ENCODE assay signal across 10 cellular contexts in the genomic region with DNA sequence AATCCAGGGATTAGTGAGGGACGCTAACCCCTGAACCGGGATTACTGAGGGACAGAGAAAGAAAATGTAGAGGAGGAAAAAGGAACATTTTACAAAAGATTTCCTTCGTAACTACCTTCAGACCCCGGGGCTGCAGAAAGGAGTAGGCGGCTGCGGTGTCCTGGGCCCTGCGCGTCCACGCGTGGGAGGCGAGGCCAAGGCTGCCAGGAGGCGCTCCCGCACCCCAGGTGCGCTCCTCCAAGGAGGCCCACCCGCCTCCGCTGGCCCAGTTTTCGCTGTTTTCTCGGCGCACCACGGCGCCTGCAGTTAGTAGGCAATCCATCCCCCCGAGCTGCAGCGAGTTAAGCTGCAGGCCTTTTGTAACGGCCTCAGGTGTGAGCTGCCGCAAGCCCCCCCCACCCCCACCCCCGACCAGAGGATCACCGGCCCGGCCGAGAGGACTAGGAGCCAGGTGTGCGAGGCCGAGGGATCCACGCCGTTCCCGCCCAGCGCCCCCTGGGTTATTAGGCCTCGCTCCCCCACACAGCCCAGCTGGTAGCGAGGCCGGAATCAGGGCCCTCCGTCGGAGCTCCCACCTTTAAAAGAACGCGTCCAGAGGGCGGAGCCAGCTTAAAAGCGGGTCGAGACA.
DNase-seq lines count a peak whose midpoint lies in the region; TF ChIP-seq lines count a peak whose summit lies in the region.
"Had no signal": no experiment of that assay in that cellular context is flagged by ENCODE, and none has a peak within 500 bp of the region (broad histone marks: within the 10 kb centered on the region; RNA-seq: fewer than 3 reads in every experiment).

No MANE protein-coding gene starts in this region.

- no peaks in the 10 kb centered on the region for H3K9me2 ChIP-seq in hepatocyte (replicated peaks; ENCODE audit: insufficient read depth)

- CTCF ChIA-PET in activated CD4-positive, alpha-beta memory T cell treated with anti-CD3 and anti-CD28 coated beads for 36 hours (lab: Charles Lee): interaction anchor here (1.2 kb wide), 1 partner anchor 877 kb away, joined by 3 read pairs; no protein-coding TSS in a partner anchor

- peaks cover 6% of the 10 kb centered on the region for H3K27me3 Mint-ChIP-seq in activated CD4-positive, alpha-beta memory T cell treated with anti-CD3 and anti-CD28 coated beads for 36 hours

- no peak overlapping the region for H2AFZ ChIP-seq in hepatocyte

- DNase-seq in activated CD4-positive, alpha-beta memory T cell treated with anti-CD3 and anti-CD28 coated beads for 36 hours: peak; percentile 60
- DNase-seq in hepatocyte (ENCODE audit: low spot score) (no peak), DMS53 (lab: John Stamatoyannopoulos, UW) (no peak), D341Med (ENCODE audit: low spot score) (no peak), mucosa of gallbladder (ENCODE audit: low spot score) (no peak), ACHN (no peak)
- peak; percentile 23 for DNase-seq in stimulated activated CD4-positive, alpha-beta T cell treated with anti-CD3 and anti-CD28 coated beads, Interleukin-4, amount 100 ng/mL, for 1 hour
- DNase-seq: NCI-H510A, small intestine had no signal

- no peaks in the 10 kb centered on the region for H4K20me1 ChIP-seq in hepatocyte (ENCODE audit: insufficient read depth, poor library complexity, severe bottlenecking)

- intact Hi-C loops in activated CD4-positive, alpha-beta memory T cell treated with anti-CD3 and anti-CD28 coated beads for 36 hours (cut with micrococcal nuclease): loop anchor here (1.0 to 10.0 kb wide), 10 partner anchors 28 to 1070 kb away; no protein-coding TSS in a partner anchor

- no peaks in the 10 kb centered on the region for H3K36me3 Mint-ChIP-seq in activated CD4-positive, alpha-beta memory T cell treated with anti-CD3 and anti-CD28 coated beads for 36 hours

- in situ Hi-C loops in ACHN (cut with HindIII; ENCODE audit: low pct_ligation_motif_present, low pct_unique_long_range_greater_than_20kb, low sequenced_read_pairs): no loop called here

- H3K4me1 Mint-ChIP-seq in activated CD4-positive, alpha-beta memory T cell treated with anti-CD3 and anti-CD28 coated beads for 36 hours (ENCODE audit: low read depth): peaks cover 64% of the 10 kb centered on the region

- H3K27ac ChIP-seq in HUES48 (ENCODE audit: low read depth, low read length): no peak overlapping the region
- no peak overlapping the region for H3K27ac ChIP-seq in hepatocyte

- H3K36me3 ChIP-seq in HUES48 (ENCODE audit: control insufficient read depth, insufficient read depth, low read length): no peaks in the 10 kb centered on the region
- no peaks in the 10 kb centered on the region for H3K36me3 ChIP-seq in hepatocyte (replicated peaks; ENCODE audit: insufficient read depth, low read depth)

- no peaks in the 10 kb centered on the region for H3K79me2 ChIP-seq in hepatocyte

- H3K27me3 ChIP-seq in HUES48 (ENCODE audit: control insufficient read depth, insufficient read depth, low read length): no peaks in the 10 kb centered on the region
- no peaks in the 10 kb centered on the region for H3K27me3 ChIP-seq in hepatocyte

- peak overlapping the region; percentile 67 for H3K4me2 ChIP-seq in hepatocyte

- H3K4me1 ChIP-seq in HUES48 (ENCODE audit: control insufficient read depth, insufficient read depth, low read length) (peaks cover 21% of the 10 kb centered on the region), hepatocyte (ENCODE audit: insufficient read depth) (no peaks in the 10 kb centered on the region)

- no peak for TF ChIP-seq CTCF in hepatocyte (IDR thresholded peaks at IDR 0.05; ENCODE audit: poor library complexity)

- 57% methylated on average over 38 of the region's 45 CpGs for WGBS in hepatocyte (ENCODE audit: low lambda C conversion rate, missing lambda C conversion rate)

- H3K9ac ChIP-seq in HUES48 (ENCODE audit: low read depth, low read length): no peak overlapping the region

- H3K4me3 Mint-ChIP-seq in activated CD4-positive, alpha-beta memory T cell treated with anti-CD3 and anti-CD28 coated beads for 36 hours: peak overlapping the region; percentile 69

- H3K27ac Mint-ChIP-seq in activated CD4-positive, alpha-beta memory T cell treated with anti-CD3 and anti-CD28 coated beads for 36 hours: peak overlapping the region; percentile 72

- H3K9me3 Mint-ChIP-seq in activated CD4-positive, alpha-beta memory T cell treated with anti-CD3 and anti-CD28 coated beads for 36 hours: peaks cover 3% of the 10 kb centered on the region

- H3K9me3 ChIP-seq in HUES48 (ENCODE audit: control insufficient read depth, insufficient read depth, low read length) (no peaks in the 10 kb centered on the region), hepatocyte (ENCODE audit: low read depth) (no peaks in the 10 kb centered on the region)

- POLR2A ChIA-PET in activated CD4-positive, alpha-beta memory T cell treated with anti-CD3 and anti-CD28 coated beads for 36 hours (lab: Charles Lee): interaction anchor here (0.7 to 1.4 kb wide), 3 partner anchors 26 to 875 kb away, joined by 3 read pairs; no protein-coding TSS in a partner anchor

- peak overlapping the region; percentile 43; the same call in 1 of the 2 replicates for H3K4me3 ChIP-seq in HUES48 (ENCODE audit: low read depth, low read length)
- H3K4me3 ChIP-seq in hepatocyte: no peak overlapping the region

Comparison
In these comparisons a context has a peak if more than half of its experiments do, and no peak if none do; other contexts are left out.
1. DNase-seq: peak in activated CD4-positive, alpha-beta memory T cell treated with anti-CD3 and anti-CD28 coated beads for 36 hours (single experiment) and stimulated activated CD4-positive, alpha-beta T cell treated with anti-CD3 and anti-CD28 coated beads, Interleukin-4, amount 100 ng/mL, for 1 hour (single experiment); none in hepatocyte (single experiment), DMS53 (single experiment), D341Med (single experiment), mucosa of gallbladder (single experiment) and ACHN (single experiment).